1 cellular context compared by ENCODE assay signal in the genomic region with DNA sequence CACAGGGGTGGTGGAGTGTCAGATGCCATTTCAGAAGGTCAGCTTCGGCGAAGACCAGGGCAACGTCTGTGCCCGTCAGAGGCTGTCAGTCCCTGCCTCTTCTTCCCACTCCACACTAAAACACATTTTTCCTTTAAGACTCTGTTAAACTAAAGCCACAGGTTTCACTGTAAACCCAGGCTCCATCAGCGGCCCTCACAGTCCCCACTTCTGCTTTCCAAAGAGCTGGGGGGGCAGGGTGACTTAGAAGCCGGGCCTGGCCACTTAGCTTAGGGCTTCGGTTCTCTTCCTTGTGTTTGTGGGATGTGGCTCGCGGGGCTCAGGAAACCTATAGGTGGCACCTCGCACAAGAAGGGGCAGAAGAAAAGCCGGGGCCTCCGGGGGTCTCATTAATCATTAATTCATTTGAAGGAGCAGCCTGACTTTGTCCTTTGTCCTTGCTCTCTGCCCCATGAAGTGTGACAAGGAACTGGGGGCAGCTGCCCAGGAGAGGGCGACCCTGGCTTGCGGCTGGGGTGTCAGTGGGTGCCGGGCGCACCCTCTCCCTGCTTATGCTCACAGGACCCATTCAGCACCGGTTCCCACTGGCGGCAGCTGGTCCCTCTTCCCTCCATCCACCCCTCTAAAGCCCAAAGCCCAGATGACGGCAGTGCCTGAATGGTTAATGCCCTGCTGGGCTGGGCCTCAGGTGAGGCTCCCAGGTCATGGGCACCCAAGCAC.
A peak's percentile ranks its signal among the peaks of the same experiment; 100 is the strongest.
TF ChIP-seq lines count a peak whose summit lies in the region.

No MANE protein-coding gene starts in this region.

TF ChIP-seq in H1, 55 proteins besides CTCF, POLR2A, EP300 and RAD21:
- no peak for TF ChIP-seq BRCA1 (IDR thresholded peaks at IDR 0.05; ENCODE audit: low read depth, low read length)
- TF ChIP-seq, protein P1, sequence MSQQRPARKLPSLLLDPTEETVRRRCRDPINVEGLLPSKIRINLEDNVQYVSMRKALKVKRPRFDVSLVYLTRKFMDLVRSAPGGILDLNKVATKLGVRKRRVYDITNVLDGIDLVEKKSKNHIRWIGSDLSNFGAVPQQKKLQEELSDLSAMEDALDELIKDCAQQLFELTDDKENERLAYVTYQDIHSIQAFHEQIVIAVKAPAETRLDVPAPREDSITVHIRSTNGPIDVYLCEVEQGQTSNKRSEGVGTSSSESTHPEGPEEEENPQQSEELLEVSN (IDR thresholded peaks at IDR 0.05), result peak; percentile 22; the same call in 1 of the 2 replicates
